In the genomic region with DNA sequence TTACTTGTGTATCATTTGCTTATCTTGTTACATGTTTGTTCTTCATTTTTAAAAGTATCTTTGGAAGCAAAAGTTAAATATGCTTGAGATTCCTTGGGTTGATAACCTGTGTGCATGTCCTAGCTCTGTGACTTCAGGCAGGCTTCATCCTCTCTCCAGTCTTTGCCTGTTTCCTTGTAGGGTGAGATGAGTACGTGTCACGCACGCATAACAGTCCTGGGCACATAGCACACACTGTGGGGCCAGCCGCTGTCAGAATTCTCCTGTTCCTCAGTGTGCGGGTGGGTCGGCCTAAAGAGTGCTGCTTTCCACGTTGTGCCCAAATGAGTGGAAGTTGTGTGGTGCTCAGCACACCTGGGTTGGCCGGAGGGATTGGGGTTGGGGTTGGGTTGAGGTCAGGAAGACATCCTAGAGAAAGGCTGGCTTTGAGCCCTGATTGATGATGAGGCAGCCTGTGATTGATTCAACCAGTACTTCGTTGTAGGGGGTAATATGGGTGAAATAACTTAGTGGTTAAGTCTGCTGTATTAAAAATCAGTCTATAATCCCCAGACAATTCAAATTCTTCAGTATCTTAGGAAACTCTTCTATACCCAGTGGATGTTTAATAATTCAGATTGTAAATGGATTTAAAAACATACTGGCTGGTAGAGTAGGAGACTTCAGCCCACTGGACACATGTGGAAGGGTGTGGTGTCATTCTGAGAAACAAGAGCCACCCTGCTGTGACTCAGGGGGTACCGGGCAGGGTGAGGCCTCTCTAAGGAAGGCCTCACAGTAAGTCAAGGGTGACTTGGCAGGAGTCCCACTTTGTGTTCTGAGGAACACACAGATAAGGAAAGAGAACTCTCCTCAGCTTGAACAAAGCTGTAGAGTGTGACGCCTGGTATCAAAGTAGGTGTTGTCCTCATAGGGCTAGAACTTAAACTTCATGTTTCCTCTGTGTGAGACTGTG, we compare ENCODE assay signal across 8 cellular contexts. TPM values are rescaled to one million over a fixed set of nuclear protein-coding genes. Genes with fewer than 3 reads are reported as not detected.
DNase-seq lines count a peak whose midpoint lies in the region; ATAC-seq and TF ChIP-seq lines count a peak whose summit lies in the region.

No MANE protein-coding gene starts in this region.

- no peaks in the 10 kb centered on the region for H3K27me3 Mint-ChIP-seq in activated CD8-positive, alpha-beta T cell treated with anti-CD3 and anti-CD28 coated beads for 36 hours

- no peak for TF ChIP-seq CTCF in activated CD8-positive, alpha-beta T cell treated with anti-CD3 and anti-CD28 coated beads for 36 hours (IDR thresholded peaks at IDR 0.05)
- TF ChIP-seq CTCF in foreskin keratinocyte (conservative IDR thresholded peaks at IDR 0.05) = no peak

- peak; percentile 91 for DNase-seq in Daoy (ENCODE audit: low read depth)
- peak; percentile 72 for DNase-seq in activated CD8-positive, alpha-beta T cell treated with anti-CD3 and anti-CD28 coated beads for 36 hours
- peak in 1 of 2 donors; percentile 71 for DNase-seq in foreskin keratinocyte
- peak; percentile 72 for DNase-seq in sciatic nerve (ENCODE audit: low spot score)
- no peak for DNase-seq in NCI-H1694 (lab: John Stamatoyannopoulos, UW)
- no peak for DNase-seq in Karpas-422

- CTCF ChIA-PET in activated CD8-positive, alpha-beta T cell treated with anti-CD3 and anti-CD28 coated beads for 36 hours (lab: Charles Lee) = interaction anchor here (0.7 to 1.4 kb wide), 2 partner anchors 29 to 51 kb away, joined by 3 to 5 read pairs; no protein-coding TSS in a partner anchor

- intact Hi-C loops in activated CD8-positive, alpha-beta T cell treated with anti-CD3 and anti-CD28 coated beads for 36 hours (cut with micrococcal nuclease) = no loop called here
- intact Hi-C loops in sciatic nerve (cut with DNase I) = no loop called here

- H3K27me3 ChIP-seq in foreskin keratinocyte (no peaks in the 10 kb centered on the region), Karpas-422 (ENCODE audit: low read length) (no peaks in the 10 kb centered on the region)

- H3K4me2 ChIP-seq in Karpas-422 (ENCODE audit: low read depth, low read length, poor library complexity, severe bottlenecking) = no peak overlapping the region

- H3K79me2 ChIP-seq in Karpas-422 (ENCODE audit: low read length) = peaks cover 90% of the 10 kb centered on the region

- no peak overlapping the region for H2AFZ ChIP-seq in Karpas-422 (ENCODE audit: low read length)

- ATAC-seq in HG03196 (IDR thresholded peaks at IDR 0.05; ENCODE audit: unreplicated experiment) (peak; percentile 49), foreskin keratinocyte (peak; percentile 77), sciatic nerve (peak; percentile 73), GM19023 (IDR thresholded peaks at IDR 0.05; ENCODE audit: unreplicated experiment) (no peak)
- peak; percentile 94 for ATAC-seq in activated CD8-positive, alpha-beta T cell treated with anti-CD3 and anti-CD28 coated beads for 36 hours

- POLR2A ChIA-PET in activated CD8-positive, alpha-beta T cell treated with anti-CD3 and anti-CD28 coated beads for 36 hours (lab: Charles Lee) = interaction anchor here (0.6 to 1.2 kb wide), 2 partner anchors 14 to 41 kb away, joined by 3 read pairs; no protein-coding TSS in a partner anchor

- H3K9me2 ChIP-seq in Karpas-422 (replicated peaks; ENCODE audit: insufficient read depth, low read length) = no peaks in the 10 kb centered on the region

- peaks cover 15% of the 10 kb centered on the region for H3K4me1 ChIP-seq in foreskin keratinocyte
- H3K4me1 ChIP-seq in Karpas-422 (ENCODE audit: low read length) = no peaks in the 10 kb centered on the region

- no peak overlapping the region for H3K4me3 ChIP-seq in Karpas-422 (ENCODE audit: low read length)

- peaks cover 44% of the 10 kb centered on the region for H4K20me1 ChIP-seq in Karpas-422 (ENCODE audit: insufficient read depth, low read depth, low read length)

- peaks cover 24% of the 10 kb centered on the region for H3K36me3 ChIP-seq in Karpas-422 (ENCODE audit: insufficient read depth, low read length)

- H3K9me3 ChIP-seq in Karpas-422 (ENCODE audit: low read length) = no peaks in the 10 kb centered on the region

- peak overlapping the region; percentile 12 for H3K27ac ChIP-seq in foreskin keratinocyte
- H3K27ac ChIP-seq in Karpas-422 (ENCODE audit: low read length) = no peak overlapping the region

- H3K27ac Mint-ChIP-seq in activated CD8-positive, alpha-beta T cell treated with anti-CD3 and anti-CD28 coated beads for 36 hours = peak overlapping the region; percentile 75

- peaks cover 38% of the 10 kb centered on the region for H3K4me1 Mint-ChIP-seq in activated CD8-positive, alpha-beta T cell treated with anti-CD3 and anti-CD28 coated beads for 36 hours (ENCODE audit: low read depth)

- H3K9me3 Mint-ChIP-seq in activated CD8-positive, alpha-beta T cell treated with anti-CD3 and anti-CD28 coated beads for 36 hours = no peaks in the 10 kb centered on the region

- H3K4me3 Mint-ChIP-seq in activated CD8-positive, alpha-beta T cell treated with anti-CD3 and anti-CD28 coated beads for 36 hours = no peak overlapping the region

- no peak overlapping the region for H3K9ac ChIP-seq in Karpas-422 (ENCODE audit: low read length)

- H3K36me3 Mint-ChIP-seq in activated CD8-positive, alpha-beta T cell treated with anti-CD3 and anti-CD28 coated beads for 36 hours (ENCODE audit: low read depth) = peaks cover 44% of the 10 kb centered on the region

RNA-seq across cellular contexts. Expression of a gene that starts 18.7 kb away (rescaled TPM):
- 62.6 and 83.4 TPM in 2 replicates for total RNA-seq in Daoy (2014; rRNA removed; shearing (Covaris generic))
- 100 to 1,000 TPM; 143 to 152 TPM for total RNA-seq in activated CD8-positive, alpha-beta T cell treated with anti-CD3 and anti-CD28 coated beads for 36 hours
- total RNA-seq in foreskin keratinocyte (272 and 304 TPM in 2 replicates), sciatic nerve (225 TPM)
- polyA plus RNA-seq in foreskin keratinocyte = 387 and 487 TPM in 2 replicates
- 75.1 and 91.5 TPM in 2 replicates for total RNA-seq in Karpas-422 (2014; rRNA removed; shearing (Covaris generic); ENCODE audit: low replicate concordance)

RNA-seq across cellular contexts. Expression of a gene that starts 44.2 kb away (rescaled TPM):
- total RNA-seq in Daoy (2014; rRNA removed; shearing (Covaris generic)) = 22.2 and 22.9 TPM in 2 replicates
- 10 to 100 TPM; 10.7 to 11.3 TPM for total RNA-seq in activated CD8-positive, alpha-beta T cell treated with anti-CD3 and anti-CD28 coated beads for 36 hours
- total RNA-seq in foreskin keratinocyte = 13.2 and 15.5 TPM in 2 replicates
- polyA plus RNA-seq in foreskin keratinocyte = 9.6 and 10.0 TPM in 2 replicates
- total RNA-seq in sciatic nerve = 19.5 TPM
- 24.2 and 24.8 TPM in 2 replicates for total RNA-seq in Karpas-422 (2014; rRNA removed; shearing (Covaris generic); ENCODE audit: low replicate concordance)

RNA-seq across cellular contexts. Expression of a gene that starts 54.8 kb away (rescaled TPM):
- 20.0 and 21.5 TPM in 2 replicates for total RNA-seq in Daoy (2014; rRNA removed; shearing (Covaris generic))
- 10 to 100 TPM; 17.7 to 20.2 TPM for total RNA-seq in activated CD8-positive, alpha-beta T cell treated with anti-CD3 and anti-CD28 coated beads for 36 hours
- total RNA-seq in foreskin keratinocyte (12.8 and 13.0 TPM in 2 replicates), sciatic nerve (21.2 TPM)
- 10.1 and 11.8 TPM in 2 replicates for polyA plus RNA-seq in foreskin keratinocyte
- 10.0 and 15.4 TPM in 2 replicates for total RNA-seq in Karpas-422 (2014; rRNA removed; shearing (Covaris generic); ENCODE audit: low replicate concordance)

Comparison
In these comparisons a context has a peak if more than half of its experiments do, and no peak if none do; other contexts are left out.
1. DNase-seq: peak in Daoy (single experiment), activated CD8-positive, alpha-beta T cell treated with anti-CD3 and anti-CD28 coated beads for 36 hours (single experiment) and sciatic nerve (single experiment); none in NCI-H1694 (single experiment) and Karpas-422 (single experiment).